ENCODE assay signal across 18 cellular contexts in the genomic region with DNA sequence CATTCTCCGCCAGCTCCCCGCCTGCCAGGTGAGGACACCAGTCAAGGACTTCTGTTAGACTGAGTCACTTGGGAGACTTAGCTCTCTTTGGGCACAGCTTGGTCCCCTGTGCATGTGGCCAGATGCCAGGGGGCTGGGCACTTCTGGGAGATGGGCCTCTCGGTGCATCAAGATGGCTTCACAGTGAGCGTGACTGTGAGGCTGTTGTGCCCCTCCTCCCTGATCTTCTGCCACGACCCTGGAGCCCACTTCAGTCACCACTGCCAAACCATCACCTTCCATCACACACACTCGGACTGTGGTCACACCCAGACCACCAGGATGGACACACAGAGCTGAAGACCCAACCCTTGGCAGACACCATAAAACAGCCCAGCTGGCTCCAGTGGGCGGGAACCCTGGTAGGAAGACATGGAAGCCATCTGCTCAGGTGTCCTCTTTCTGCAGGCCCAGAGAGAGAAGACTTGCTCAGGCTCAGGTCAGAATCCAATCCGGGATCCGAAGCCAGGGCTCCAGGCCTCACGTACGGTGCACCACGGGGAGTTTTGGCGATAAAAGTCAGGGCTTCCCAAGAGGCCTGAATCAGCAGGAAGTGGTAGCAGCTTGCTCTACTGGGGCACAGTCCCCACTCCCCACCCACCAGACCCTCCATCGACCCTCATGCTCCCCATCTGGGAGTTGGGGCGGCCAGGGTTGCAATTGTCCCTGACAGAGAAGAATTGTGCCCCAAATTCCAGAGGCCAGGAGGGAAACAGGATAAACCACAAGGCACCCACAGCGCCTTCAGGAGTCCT. TPM values are rescaled to one million over a fixed set of nuclear protein-coding genes. Genes with fewer than 3 reads are reported as not detected.
DNase-seq lines count a peak whose midpoint lies in the region; ATAC-seq and TF ChIP-seq lines count a peak whose summit lies in the region.
"Had no signal": no experiment of that assay in that cellular context is flagged by ENCODE, and none has a peak within 500 bp of the region (broad histone marks: within the 10 kb centered on the region; RNA-seq: fewer than 3 reads in every experiment).

No MANE protein-coding gene starts in this region.

- no peaks in the 10 kb centered on the region for H3K4me1 ChIP-seq in right lobe of liver

- 94% methylated on average over 3 of the region's 16 CpGs for WGBS in right lobe of liver (ENCODE audit: insufficient coverage, low coverage, low lambda C conversion rate, missing lambda C conversion rate)

- peaks cover 3% of the 10 kb centered on the region for H3K36me3 Mint-ChIP-seq in activated naive CD4-positive, alpha-beta T cell treated with anti-CD3 and anti-CD28 coated beads, Interleukin-2, amount 50 U/mL, for 24 hours
- H3K36me3 Mint-ChIP-seq in activated CD8-positive, alpha-beta T cell treated with anti-CD3 and anti-CD28 coated beads for 36 hours (ENCODE audit: low read depth): peaks cover 53% of the 10 kb centered on the region
- no peaks in the 10 kb centered on the region for H3K36me3 Mint-ChIP-seq in memory B cell
- H3K36me3 Mint-ChIP-seq in stimulated activated naive B cell treated with anti-CD40 and anti-IgM and Interleukin-4, amounts not matched to agents 10 μg/mL and 1 μg/mL and 100 μg/mL, for 72 hours: peaks cover 39 to 63% of the 10 kb centered on the region in 2 donors
- H3K36me3 Mint-ChIP-seq: brain had no signal

- H3K27ac ChIP-seq in right lobe of liver: no peak overlapping the region

- POLR2A ChIA-PET in activated CD8-positive, alpha-beta T cell treated with anti-CD3 and anti-CD28 coated beads for 36 hours (lab: Charles Lee): interaction anchor here (0.7 to 6.4 kb wide), 11 partner anchors 9 to 157 kb away, joined by 3 to 42 read pairs (median 6); partner anchors contain the start of gene CD6

- peak overlapping the region; percentile 93 for H3K27ac Mint-ChIP-seq in activated naive CD4-positive, alpha-beta T cell treated with anti-CD3 and anti-CD28 coated beads, Interleukin-2, amount 50 U/mL, for 24 hours
- peak overlapping the region; percentile 93 for H3K27ac Mint-ChIP-seq in activated CD8-positive, alpha-beta T cell treated with anti-CD3 and anti-CD28 coated beads for 36 hours
- H3K27ac Mint-ChIP-seq in memory B cell: peak overlapping the region; percentile 95
- H3K27ac Mint-ChIP-seq in stimulated activated naive B cell treated with anti-CD40 and anti-IgM and Interleukin-4, amounts not matched to agents 10 μg/mL and 1 μg/mL and 100 μg/mL, for 72 hours: peak overlapping the region; percentile 88

- no peaks in the 10 kb centered on the region for H3K27me3 ChIP-seq in right lobe of liver
- H3K27me3 ChIP-seq: stomach had no signal

- TF ChIP-seq CTCF in activated CD8-positive, alpha-beta T cell treated with anti-CD3 and anti-CD28 coated beads for 36 hours (IDR thresholded peaks at IDR 0.05): no peak
- TF ChIP-seq CTCF in right lobe of liver (IDR thresholded peaks at IDR 0.05): no peak

- no peak for DNase-seq in activated naive CD4-positive, alpha-beta T cell (lab: John Stamatoyannopoulos, UW)
- DNase-seq in activated CD8-positive, alpha-beta T cell treated with anti-CD3 and anti-CD28 coated beads for 36 hours: no peak
- no peak for DNase-seq in memory B cell (ENCODE audit: low spot score in 2 of 2)
- DNase-seq in stimulated activated naive B cell treated with anti-CD40 and anti-IgM and Interleukin-4, amounts not matched to agents 10 μg/mL and 1 μg/mL and 100 μg/mL, for 72 hours: no peak
- no peak for DNase-seq in right lobe of liver
- no peak for DNase-seq in retina
- DNase-seq: effector CD8-positive, alpha-beta T cell; NCI-H1694 treated with DMSO at 0.1 percent for 48 hours; right cardiac atrium; stimulated activated CD4-positive, alpha-beta T cell treated with anti-CD3 and anti-CD28 coated beads, Interleukin-4, amount 100 ng/mL, for 4 hours; stomach; T-helper 9 cell had no signal

- peak overlapping the region; percentile 26 for H3K4me3 Mint-ChIP-seq in activated naive CD4-positive, alpha-beta T cell treated with anti-CD3 and anti-CD28 coated beads, Interleukin-2, amount 50 U/mL, for 24 hours
- no peak overlapping the region for H3K4me3 Mint-ChIP-seq in activated CD8-positive, alpha-beta T cell treated with anti-CD3 and anti-CD28 coated beads for 36 hours
- no peak overlapping the region for H3K4me3 Mint-ChIP-seq in memory B cell
- H3K4me3 Mint-ChIP-seq in stimulated activated naive B cell treated with anti-CD40 and anti-IgM and Interleukin-4, amounts not matched to agents 10 μg/mL and 1 μg/mL and 100 μg/mL, for 72 hours: peak overlapping the region in 1 of 2 donors; percentile 58
- H3K4me3 Mint-ChIP-seq: brain had no signal

- no peaks in the 10 kb centered on the region for H3K27me3 Mint-ChIP-seq in activated naive CD4-positive, alpha-beta T cell treated with anti-CD3 and anti-CD28 coated beads, Interleukin-2, amount 50 U/mL, for 24 hours
- H3K27me3 Mint-ChIP-seq in activated CD8-positive, alpha-beta T cell treated with anti-CD3 and anti-CD28 coated beads for 36 hours: no peaks in the 10 kb centered on the region
- no peaks in the 10 kb centered on the region for H3K27me3 Mint-ChIP-seq in memory B cell
- H3K27me3 Mint-ChIP-seq in stimulated activated naive B cell treated with anti-CD40 and anti-IgM and Interleukin-4, amounts not matched to agents 10 μg/mL and 1 μg/mL and 100 μg/mL, for 72 hours: no peaks in the 10 kb centered on the region
- H3K27me3 Mint-ChIP-seq: brain had no signal

- H3K4me1 Mint-ChIP-seq in activated naive CD4-positive, alpha-beta T cell treated with anti-CD3 and anti-CD28 coated beads, Interleukin-2, amount 50 U/mL, for 24 hours: peaks cover 94% of the 10 kb centered on the region
- peaks cover 86% of the 10 kb centered on the region for H3K4me1 Mint-ChIP-seq in activated CD8-positive, alpha-beta T cell treated with anti-CD3 and anti-CD28 coated beads for 36 hours (ENCODE audit: low read depth)
- H3K4me1 Mint-ChIP-seq in memory B cell: peaks cover 21% of the 10 kb centered on the region
- H3K4me1 Mint-ChIP-seq in stimulated activated naive B cell treated with anti-CD40 and anti-IgM and Interleukin-4, amounts not matched to agents 10 μg/mL and 1 μg/mL and 100 μg/mL, for 72 hours: peaks cover 48 to 75% of the 10 kb centered on the region in 2 donors

- no peak for TF ChIP-seq POLR2A in right lobe of liver (IDR thresholded peaks at IDR 0.05)

- H3K9me3 Mint-ChIP-seq in activated naive CD4-positive, alpha-beta T cell treated with anti-CD3 and anti-CD28 coated beads, Interleukin-2, amount 50 U/mL, for 24 hours: no peaks in the 10 kb centered on the region
- no peaks in the 10 kb centered on the region for H3K9me3 Mint-ChIP-seq in activated CD8-positive, alpha-beta T cell treated with anti-CD3 and anti-CD28 coated beads for 36 hours
- H3K9me3 Mint-ChIP-seq in memory B cell: no peaks in the 10 kb centered on the region
- H3K9me3 Mint-ChIP-seq in stimulated activated naive B cell treated with anti-CD40 and anti-IgM and Interleukin-4, amounts not matched to agents 10 μg/mL and 1 μg/mL and 100 μg/mL, for 72 hours: peaks cover 0 to 3% of the 10 kb centered on the region in 2 donors

- CTCF ChIA-PET in activated CD8-positive, alpha-beta T cell treated with anti-CD3 and anti-CD28 coated beads for 36 hours (lab: Charles Lee): interaction anchor here (0.7 to 3.1 kb wide), 3 partner anchors 9 to 42 kb away, joined by 3 to 26 read pairs (median 3); no protein-coding TSS in a partner anchor

- ATAC-seq in activated CD8-positive, alpha-beta T cell treated with anti-CD3 and anti-CD28 coated beads for 36 hours: no peak
- ATAC-seq in memory B cell (ENCODE audit: low read depth): no peak
- no peak for ATAC-seq in stimulated activated naive B cell treated with anti-CD40 and anti-IgM and Interleukin-4, amounts not matched to agents 10 μg/mL and 1 μg/mL and 100 μg/mL, for 72 hours (replicated peaks)
- no peak for ATAC-seq in HG02970 (IDR thresholded peaks at IDR 0.05; ENCODE audit: low FRiP score, unreplicated experiment)
- ATAC-seq in right lobe of liver: no peak

- H3K9me3 ChIP-seq in right lobe of liver: no peaks in the 10 kb centered on the region
- H3K9me3 ChIP-seq: stomach had no signal

- intact Hi-C loops in activated CD8-positive, alpha-beta T cell treated with anti-CD3 and anti-CD28 coated beads for 36 hours (cut with micrococcal nuclease): no loop called here
- intact Hi-C loops in right lobe of liver (cut with DNase I): no loop called here

- H3K4me3 ChIP-seq in right lobe of liver: no peak overlapping the region
- H3K4me3 ChIP-seq: stomach had no signal

- H3K36me3 ChIP-seq in right lobe of liver: no peaks in the 10 kb centered on the region
- H3K36me3 ChIP-seq: stomach had no signal

RNA-seq across cellular contexts. Expression of gene CD5, which starts 29.8 kb away (rescaled TPM):
- total RNA-seq in activated CD8-positive, alpha-beta T cell treated with anti-CD3 and anti-CD28 coated beads for 36 hours: 100 to 1,000 TPM; 214 to 215 TPM
- under 1 TPM; 0.12 to 0.56 (median 0.35) TPM for total RNA-seq in right lobe of liver
- total RNA-seq: glomerular endothelial cell, LHCN-M2, RPMI7951 had no signal

Comparison
In these comparisons a context has a peak if more than half of its experiments do, and no peak if none do; other contexts are left out.
1. RNA of gene CD5, which starts 29.8 kb away (total RNA-seq): 214 to 215 TPM in activated CD8-positive, alpha-beta T cell treated with anti-CD3 and anti-CD28 coated beads for 36 hours; 0.12 to 0.56 TPM in right lobe of liver; every median in the first group is over 100 times any median in the second.
2. Peak in every context shown above with its lines, with median percentiles within 50 percentile points of each other: H3K27ac Mint-ChIP-seq.